10 cellular contexts compared by ENCODE assay signal in the genomic region with DNA sequence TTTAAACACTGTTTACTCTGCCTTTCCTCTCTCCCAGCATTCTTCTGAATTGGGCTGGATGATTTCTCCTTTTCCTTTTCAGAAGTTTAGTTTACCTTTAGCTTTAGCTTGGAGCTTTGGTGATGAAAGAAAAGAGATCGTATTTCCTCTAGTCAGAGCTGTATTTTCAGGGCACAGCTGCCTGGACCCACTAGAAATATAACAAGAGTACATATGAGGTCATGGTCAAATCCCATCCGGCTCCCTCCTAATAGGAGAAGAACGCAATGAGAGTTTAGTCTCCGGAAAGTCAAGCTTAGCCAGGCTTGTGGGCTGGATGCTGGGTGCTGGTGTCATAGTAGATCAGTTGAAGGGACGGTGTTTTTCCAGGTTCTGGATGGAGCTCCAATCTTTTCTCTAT.
DNase-seq lines count a peak whose midpoint lies in the region; ATAC-seq, FAIRE-seq and TF ChIP-seq lines count a peak whose summit lies in the region.
"Had no signal": no experiment of that assay in that cellular context is flagged by ENCODE, and none has a peak within 500 bp of the region (broad histone marks: within the 10 kb centered on the region; RNA-seq: fewer than 3 reads in every experiment).

No MANE protein-coding gene starts in this region.

- H3K79me2 ChIP-seq in H1 (ENCODE audit: control insufficient read depth in 1 of 2, insufficient read depth in 2 of 2, low read length in 2 of 2), result no peaks in the 10 kb centered on the region
- no peaks in the 10 kb centered on the region for H3K79me2 ChIP-seq in osteoblast (ENCODE audit: insufficient read depth, low read length)

- H2AK5ac ChIP-seq in H1 (ENCODE audit: low read depth, low read length), result no peak overlapping the region

- peak; percentile 71 for DNase-seq in DMS79 treated with DMSO at 0.1 percent for 48 hours (lab: John Stamatoyannopoulos, UW)
- DNase-seq in NCI-H774 (lab: John Stamatoyannopoulos, UW), result peak; percentile 79
- DNase-seq in H1 (ENCODE audit: low read depth in 1 of 2, low spot score in 2 of 2), result no peak
- DNase-seq in osteoblast (ENCODE audit: insufficient read length, low spot score, missing footprints), result peak; percentile 66
- no peak for DNase-seq in AG20443 (ENCODE audit: low spot score)
- no peak for DNase-seq in NCI-H2081 (lab: John Stamatoyannopoulos, UW)
- DNase-seq in NCI-H187 (lab: John Stamatoyannopoulos, UW), result no peak
- DNase-seq: CD8-positive, alpha-beta memory T cell; cortex of kidney had no signal

- no peak overlapping the region for H2BK20ac ChIP-seq in H1 (ENCODE audit: low read length)

- TF ChIP-seq RAD21 in H1 (IDR thresholded peaks at IDR 0.05 in 1 of 2, conservative IDR thresholded peaks at IDR 0.05 in 1 of 2; ENCODE audit: low read depth in 2 of 2, low read length in 2 of 2), result no peak

- WGBS in H1 (ENCODE audit: extremely low coverage in 1 of 2, insufficient coverage in 1 of 2, insufficient read length in 1 of 2, insufficient replicate concordance in 2 of 2, low coverage in 1 of 2, low lambda C conversion rate in 2 of 2, missing lambda C conversion rate in 1 of 2), 2 experiments, result 86% methylated on average over 5 of the region's 5 CpGs; no CpG with 5 or more reads in 1 of the 2 experiments

- H3K27me3 ChIP-seq in H1 (replicated peaks in 1 of 4; ENCODE audit: control insufficient read depth in 3 of 4, extremely low read depth in 1 of 4, insufficient read depth in 3 of 4, low read length in 3 of 4) (no peaks in the 10 kb centered on the region), osteoblast (ENCODE audit: insufficient read depth, low read length) (no peaks in the 10 kb centered on the region)

- H3K56ac ChIP-seq in H1 (replicated peaks; ENCODE audit: insufficient read length, low read depth, low read length), result no peak overlapping the region

- no peaks in the 10 kb centered on the region for H3K4me1 ChIP-seq in H1 (replicated peaks in 1 of 4; ENCODE audit: control insufficient read depth in 3 of 4, insufficient read depth in 4 of 4, low read length in 3 of 4)
- peaks cover 40% of the 10 kb centered on the region for H3K4me1 ChIP-seq in osteoblast (ENCODE audit: insufficient read depth, low read length)

- H3K9me3 ChIP-seq in H1 (ENCODE audit: insufficient read depth in 2 of 2, low read depth in 1 of 2, low read length in 1 of 2) (peaks cover 0 to 2% of the 10 kb centered on the region in 2 experiments; a peak in 1 of 4 replicates), osteoblast (ENCODE audit: low read depth, low read length) (no peaks in the 10 kb centered on the region)

- H2BK5ac ChIP-seq in H1 (ENCODE audit: low read depth, low read length), result no peak overlapping the region

- H4K20me1 ChIP-seq in H1 (replicated peaks in 1 of 2; ENCODE audit: control insufficient read depth in 1 of 2, insufficient read depth in 2 of 2, low read length in 2 of 2) (no peaks in the 10 kb centered on the region), osteoblast (ENCODE audit: insufficient read depth, low read length) (no peaks in the 10 kb centered on the region)

- H3K4me2 ChIP-seq in H1 (ENCODE audit: insufficient read depth in 1 of 2, low read depth in 2 of 2, low read length in 2 of 2) (no peak overlapping the region), osteoblast (ENCODE audit: insufficient read depth, low read length) (peak overlapping the region; percentile 75)

- FAIRE-seq in H1 (lab: Jason Lieb, UNC), result no peak

- no peak overlapping the region for H3K18ac ChIP-seq in H1 (ENCODE audit: extremely low read depth, low read length)

- H3K4me3 ChIP-seq in H1 (ENCODE audit: extremely low read depth in 1 of 4, insufficient read depth in 2 of 4, low read depth in 3 of 4, low read length in 4 of 4) (no peak overlapping the region), osteoblast (ENCODE audit: insufficient read depth, low read length) (peak overlapping the region; percentile 37)

- CTCF ChIA-PET in H1 (lab: Charles Lee; ENCODE audit: partially characterized antibody), result interaction anchor here (0.8 to 1.5 kb wide), 4 partner anchors 11 to 59 kb away, joined by 3 to 4 read pairs (median 3); no protein-coding TSS in a partner anchor

- H3K36me3 ChIP-seq in H1 (ENCODE audit: control insufficient read depth in 2 of 4, insufficient read depth in 4 of 4, low read length in 3 of 4) (no peaks in the 10 kb centered on the region), osteoblast (ENCODE audit: insufficient read depth, low read length) (no peaks in the 10 kb centered on the region)

- no peak overlapping the region for H2BK15ac ChIP-seq in H1 (ENCODE audit: low read length)

- ATAC-seq in HG02840 (IDR thresholded peaks at IDR 0.05; ENCODE audit: low FRiP score, unreplicated experiment), result no peak

- H4K5ac ChIP-seq in H1 (ENCODE audit: insufficient read length, low read depth, low read length), result no peak overlapping the region

- H4K8ac ChIP-seq in H1 (ENCODE audit: extremely low read depth, insufficient read depth, low read length), result no peak overlapping the region

- peak overlapping the region; percentile 25; the same call in 1 of the 2 replicates for H2AFZ ChIP-seq in H1 (ENCODE audit: low read length)
- peak overlapping the region; percentile 66 for H2AFZ ChIP-seq in osteoblast (ENCODE audit: low read length)

- TF ChIP-seq EP300 in H1 (IDR thresholded peaks at IDR 0.05; ENCODE audit: borderline replicate concordance in 1 of 2, low read depth in 2 of 2, low read length in 2 of 2), result no peak

- H3K9ac ChIP-seq in H1 (replicated peaks in 1 of 4; ENCODE audit: extremely low read depth in 1 of 4, low read depth in 3 of 4, low read length in 3 of 4), result no peak overlapping the region

- no peak overlapping the region for H4K91ac ChIP-seq in H1 (replicated peaks; ENCODE audit: insufficient read length, low read length)

- no peak overlapping the region for H2BK120ac ChIP-seq in H1 (replicated peaks; ENCODE audit: low read depth, low read length)

- no peak overlapping the region for H2BK12ac ChIP-seq in H1 (ENCODE audit: low read depth, low read length)

- TF ChIP-seq CTCF in H1 (IDR thresholded peaks at IDR 0.05; ENCODE audit: control extremely low read depth in 1 of 3, insufficient read depth in 1 of 3, low read depth in 1 of 3, low read length in 3 of 3) (no peak), osteoblast (IDR thresholded peaks at IDR 0.05; ENCODE audit: extremely low read depth, low read depth, low read length) (no peak)

- H3K27ac ChIP-seq in H1 (ENCODE audit: low read depth, low read length) (no peak overlapping the region), osteoblast (ENCODE audit: low read depth, low read length) (peak overlapping the region; percentile 98)

- H3K79me1 ChIP-seq in H1 (ENCODE audit: low read depth, low read length), result no peaks in the 10 kb centered on the region

- H3K4ac ChIP-seq in H1 (replicated peaks; ENCODE audit: insufficient read length, low read depth, low read length), result no peak overlapping the region

- H3K23ac ChIP-seq in H1 (ENCODE audit: insufficient read length), result no peak overlapping the region

- POLR2A ChIA-PET in H1 (lab: Charles Lee; ENCODE audit: partially characterized antibody), result no interaction called here

- H3K14ac ChIP-seq in H1 (ENCODE audit: insufficient read length), result no peak overlapping the region

- no peaks in the 10 kb centered on the region for H3K23me2 ChIP-seq in H1 (ENCODE audit: low read depth, low read length)

- no peak for TF ChIP-seq POLR2A in H1 (IDR thresholded peaks at IDR 0.05; ENCODE audit: control extremely low read depth in 1 of 2, low read depth in 2 of 2, low read length in 2 of 2)

TF ChIP-seq in H1, 55 proteins besides CTCF, POLR2A, EP300 and RAD21:
- TF ChIP-seq RFX5 (IDR thresholded peaks at IDR 0.05; ENCODE audit: borderline replicate concordance, low read depth, low read length) (no peak), CBX5 (IDR thresholded peaks at IDR 0.05; ENCODE audit: low read depth, low read length) (no peak), TBP (IDR thresholded peaks at IDR 0.05; ENCODE audit: low read depth, low read length) (no peak), SUZ12 (IDR thresholded peaks at IDR 0.05; ENCODE audit: low read length) (no peak), HDAC6 (IDR thresholded peaks at IDR 0.05; ENCODE audit: low read depth, low read length) (no peak), ZNF274 (IDR thresholded peaks at IDR 0.05; ENCODE audit: borderline replicate concordance, extremely low read depth, low read length) (no peak), FOSL1 (IDR thresholded peaks at IDR 0.05; ENCODE audit: insufficient read depth, low read depth, low read length) (no peak), CBX8 (IDR thresholded peaks at IDR 0.05; ENCODE audit: borderline replicate concordance, low read depth, low read length) (no peak), SIRT6 (IDR thresholded peaks at IDR 0.05; ENCODE audit: low read length) (no peak), CEBPB (IDR thresholded peaks at IDR 0.05; ENCODE audit: low read depth, low read length) (no peak), TEAD4 (IDR thresholded peaks at IDR 0.05; ENCODE audit: low read depth, low read length) (no peak), YY1 (IDR thresholded peaks at IDR 0.05; ENCODE audit: low read depth, low read length) (no peak)
- TF ChIP-seq, protein P1, sequence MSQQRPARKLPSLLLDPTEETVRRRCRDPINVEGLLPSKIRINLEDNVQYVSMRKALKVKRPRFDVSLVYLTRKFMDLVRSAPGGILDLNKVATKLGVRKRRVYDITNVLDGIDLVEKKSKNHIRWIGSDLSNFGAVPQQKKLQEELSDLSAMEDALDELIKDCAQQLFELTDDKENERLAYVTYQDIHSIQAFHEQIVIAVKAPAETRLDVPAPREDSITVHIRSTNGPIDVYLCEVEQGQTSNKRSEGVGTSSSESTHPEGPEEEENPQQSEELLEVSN (IDR thresholded peaks at IDR 0.05), result no peak
- TF ChIP-seq, protein P2, sequence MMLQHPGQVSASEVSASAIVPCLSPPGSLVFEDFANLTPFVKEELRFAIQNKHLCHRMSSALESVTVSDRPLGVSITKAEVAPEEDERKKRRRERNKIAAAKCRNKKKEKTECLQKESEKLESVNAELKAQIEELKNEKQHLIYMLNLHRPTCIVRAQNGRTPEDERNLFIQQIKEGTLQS (IDR thresholded peaks at IDR 0.05; ENCODE audit: insufficient read depth, low read depth, low read length), result no peak

Comparison
In these comparisons a context has a peak if more than half of its experiments do, and no peak if none do; other contexts are left out.
1. DNase-seq: peak in DMS79 treated with DMSO at 0.1 percent for 48 hours (single experiment), NCI-H774 (single experiment) and osteoblast (single experiment); none in H1 (0 of 2), AG20443 (single experiment), NCI-H2081 (0 of 2) and NCI-H187 (0 of 2).